12 cellular contexts compared by ENCODE assay signal in the genomic region with DNA sequence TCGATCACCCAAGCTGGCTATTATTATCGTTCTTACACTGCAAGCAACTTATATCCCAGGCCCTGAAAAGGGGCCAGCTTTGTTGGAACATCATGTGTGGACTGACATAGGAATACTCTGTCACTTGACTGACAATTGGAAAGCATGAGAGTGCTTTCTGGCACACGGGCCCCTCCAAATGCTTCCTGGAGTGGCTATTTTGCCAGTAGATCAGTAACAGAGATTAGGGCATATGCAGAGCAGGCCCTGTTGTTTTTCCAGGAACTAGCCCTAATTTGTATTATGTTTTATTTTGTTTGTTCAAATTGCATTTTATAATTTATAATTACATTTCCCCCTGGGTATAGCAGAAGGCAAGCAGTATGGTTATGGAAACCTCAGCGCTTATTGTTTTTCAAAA.
DNase-seq lines count a peak whose midpoint lies in the region; ATAC-seq and TF ChIP-seq lines count a peak whose summit lies in the region.
"Had no signal": no experiment of that assay in that cellular context is flagged by ENCODE, and none has a peak within 500 bp of the region (broad histone marks: within the 10 kb centered on the region; RNA-seq: fewer than 3 reads in every experiment).

No MANE protein-coding gene starts in this region.

- no peaks in the 10 kb centered on the region for H3K27me3 ChIP-seq in psoas muscle (ENCODE audit: insufficient read depth in 3 of 3, low read length in 2 of 3)
- no peaks in the 10 kb centered on the region for H3K27me3 ChIP-seq in esophagus muscularis mucosa

- H3K4me1 ChIP-seq in psoas muscle (peaks cover 28% of the 10 kb centered on the region), esophagus muscularis mucosa (peaks cover 4 to 14% (median 12%) of the 10 kb centered on the region in 4 donors)

- H3K9me3 ChIP-seq in psoas muscle (no peaks in the 10 kb centered on the region), esophagus muscularis mucosa (no peaks in the 10 kb centered on the region)

- H3K4me3 ChIP-seq in LNCaP clone FGC (ENCODE audit: low read depth, low read length), result no peak overlapping the region
- no peak overlapping the region for H3K4me3 ChIP-seq in psoas muscle
- no peak overlapping the region for H3K4me3 ChIP-seq in esophagus muscularis mucosa
- H3K4me3 ChIP-seq: GM12878, GM23248 had no signal

- 35 to 57% (median 39%) methylated on average over 4 of the region's 4 CpGs for WGBS in psoas muscle, 3 donors
- WGBS in esophagus muscularis mucosa, result 91% methylated on average over 4 of the region's 4 CpGs

- no peaks in the 10 kb centered on the region for H3K36me3 ChIP-seq in psoas muscle (ENCODE audit: insufficient read depth in 1 of 2, low read depth in 1 of 2)
- no peaks in the 10 kb centered on the region for H3K36me3 ChIP-seq in esophagus muscularis mucosa

- H3K27ac ChIP-seq in 22Rv1, result peak overlapping the region; percentile 43
- H3K27ac ChIP-seq in VCaP, result peak overlapping the region; percentile 42; the same call in 1 of the 2 replicates
- H3K27ac ChIP-seq in psoas muscle, result peak overlapping the region; percentile 11
- no peak overlapping the region for H3K27ac ChIP-seq in esophagus muscularis mucosa (replicated peaks in 1 of 4)
- H3K27ac ChIP-seq: GM23248, HL-60 had no signal

- intact Hi-C loops in psoas muscle (cut with DNase I), result no loop called here
- intact Hi-C loops in esophagus muscularis mucosa (cut with DNase I), result no loop called here

- no peak for TF ChIP-seq POLR2A in esophagus muscularis mucosa (IDR thresholded peaks at IDR 0.05; ENCODE audit: low read depth)

- ATAC-seq in psoas muscle, result peak in 2 of 4 donors; percentile 55 to 58
- ATAC-seq: GM12878 had no signal

- TF ChIP-seq CTCF in 22Rv1 (IDR thresholded peaks at IDR 0.05), result no peak
- TF ChIP-seq CTCF in LNCaP clone FGC (IDR thresholded peaks at IDR 0.05; ENCODE audit: control insufficient read depth, extremely low read depth, insufficient read depth), result no peak
- no peak for TF ChIP-seq CTCF in VCaP (conservative IDR thresholded peaks at IDR 0.05)
- no peak for TF ChIP-seq CTCF in psoas muscle (IDR thresholded peaks at IDR 0.05)
- no peak for TF ChIP-seq CTCF in esophagus muscularis mucosa (IDR thresholded peaks at IDR 0.05)

- DNase-seq in LNCaP clone FGC (ENCODE audit: low read depth) (peak; percentile 53), psoas muscle (no peak), NCI-H187 (lab: John Stamatoyannopoulos, UW) (no peak), esophagus muscularis mucosa (ENCODE audit: extremely low spot score) (no peak)
- no peak for DNase-seq in activated naive CD4-positive, alpha-beta T cell treated with Interleukin-2 at 50 U/mL for 16 hours
- DNase-seq: DMS79, GM23248, H7 had no signal

- no peak for TF ChIP-seq EP300 in esophagus muscularis mucosa (IDR thresholded peaks at IDR 0.05)

Comparison
In these comparisons a context has a peak if more than half of its experiments do, and no peak if none do; other contexts are left out.
1. H3K27ac ChIP-seq: peak in 22Rv1 (single experiment), VCaP (single experiment) and psoas muscle (single experiment); none in esophagus muscularis mucosa (0 of 4).